In the genomic region with DNA sequence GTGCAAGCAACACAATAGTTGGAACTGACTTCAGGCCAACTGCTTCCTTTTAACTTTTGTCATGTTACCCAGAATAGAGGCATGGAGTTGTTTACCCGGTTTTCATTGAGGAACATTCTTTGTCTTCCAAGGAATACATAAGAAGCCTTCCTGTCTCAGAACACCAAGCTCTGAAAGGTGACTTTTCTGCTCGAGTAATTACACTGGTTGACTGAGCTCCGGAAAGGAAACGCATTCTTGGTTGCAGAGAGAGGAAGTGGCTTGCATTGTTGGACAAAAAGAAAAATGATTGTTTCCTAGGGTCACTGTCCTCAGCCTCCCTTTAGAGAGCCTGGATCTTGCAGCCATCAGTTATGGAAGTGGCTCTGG, we compare ENCODE assay signal across 8 cellular contexts. TPM values are rescaled to one million over a fixed set of nuclear protein-coding genes. Genes with fewer than 3 reads are reported as not detected.
DNase-seq lines count a peak whose midpoint lies in the region; ATAC-seq and TF ChIP-seq lines count a peak whose summit lies in the region.

No MANE protein-coding gene starts in this region.

- peak overlapping the region; percentile 82 for H3K27ac Mint-ChIP-seq in activated CD8-positive, alpha-beta memory T cell treated with anti-CD3 and anti-CD28 coated beads, Interleukin-2, amount 10 ng/mL, durations not matched to agents 7 days and 5 days

- peaks cover 6 to 17% of the 10 kb centered on the region in 2 donors for H3K4me1 ChIP-seq in ascending aorta
- peaks cover 0 to 5% (median 1%) of the 10 kb centered on the region in 4 donors for H3K4me1 ChIP-seq in liver (ENCODE audit: control insufficient read depth in 4 of 4, insufficient read depth in 4 of 4, low read length in 3 of 4)
- peaks cover 21 to 39% (median 32%) of the 10 kb centered on the region in 4 donors for H3K4me1 ChIP-seq in upper lobe of left lung

- H3K27ac ChIP-seq in ascending aorta (peak overlapping the region; percentile 71 to 82), liver (ENCODE audit: low read depth in 1 of 2, low read length in 2 of 2) (no peak overlapping the region), upper lobe of left lung (peak overlapping the region; percentile 80 to 88 (median 84))

- intact Hi-C loops in ascending aorta (cut with DNase I): no loop called here

- no peaks in the 10 kb centered on the region for H3K27me3 Mint-ChIP-seq in activated CD8-positive, alpha-beta memory T cell treated with anti-CD3 and anti-CD28 coated beads, Interleukin-2, amount 10 ng/mL, durations not matched to agents 7 days and 5 days

- CTCF ChIA-PET in activated CD8-positive, alpha-beta memory T cell treated with anti-CD3 and anti-CD28 coated beads, Interleukin-2, amount 10 ng/mL, durations not matched to agents 7 days and 5 days (lab: Charles Lee): interaction anchor here (0.9 to 2.2 kb wide), 6 partner anchors 10 to 138 kb away, joined by 3 to 9 read pairs (median 4); partner anchors contain the start of gene SEC14L1

- H3K9ac ChIP-seq in liver (ENCODE audit: low read depth in 1 of 2, low read length in 2 of 2): no peak overlapping the region

- H3K4me3 Mint-ChIP-seq in activated CD8-positive, alpha-beta memory T cell treated with anti-CD3 and anti-CD28 coated beads, Interleukin-2, amount 10 ng/mL, durations not matched to agents 7 days and 5 days: peak overlapping the region; percentile 12

- peak; percentile 42 for ATAC-seq in activated CD8-positive, alpha-beta memory T cell treated with anti-CD3 and anti-CD28 coated beads, Interleukin-2, amount 10 ng/mL, durations not matched to agents 7 days and 5 days
- ATAC-seq in upper lobe of left lung (ENCODE audit: low FRiP score in 2 of 2) (peak in 1 of 2 donors; percentile 72), GM21619 (IDR thresholded peaks at IDR 0.05; ENCODE audit: unreplicated experiment) (no peak)

- H3K4me1 Mint-ChIP-seq in activated CD8-positive, alpha-beta memory T cell treated with anti-CD3 and anti-CD28 coated beads, Interleukin-2, amount 10 ng/mL, durations not matched to agents 7 days and 5 days: peaks cover 49% of the 10 kb centered on the region

- peak; percentile 30 to 34 for TF ChIP-seq RAD21 in liver (IDR thresholded peaks at IDR 0.05)

- no peaks in the 10 kb centered on the region for H3K36me3 ChIP-seq in ascending aorta
- no peaks in the 10 kb centered on the region for H3K36me3 ChIP-seq in liver (ENCODE audit: control insufficient read depth in 4 of 4, insufficient read depth in 3 of 4, low read depth in 1 of 4, low read length in 3 of 4)
- H3K36me3 ChIP-seq in upper lobe of left lung: no peaks in the 10 kb centered on the region

- WGBS in liver: 56% methylated on average over 4 of the region's 4 CpGs
- 18 to 21% methylated on average over 4 of the region's 4 CpGs for WGBS in upper lobe of left lung, 2 donors

- H3K9me3 ChIP-seq in ascending aorta: no peaks in the 10 kb centered on the region
- no peaks in the 10 kb centered on the region for H3K9me3 ChIP-seq in liver (ENCODE audit: control insufficient read depth in 4 of 4, low read length in 3 of 4)
- no peaks in the 10 kb centered on the region for H3K9me3 ChIP-seq in upper lobe of left lung

- TF ChIP-seq CTCF in ascending aorta (IDR thresholded peaks at IDR 0.05) (no peak), liver (IDR thresholded peaks at IDR 0.05; ENCODE audit: low read depth, low read length, missing input control) (no peak), upper lobe of left lung (IDR thresholded peaks at IDR 0.05) (no peak)

- H3K36me3 Mint-ChIP-seq in activated CD8-positive, alpha-beta memory T cell treated with anti-CD3 and anti-CD28 coated beads, Interleukin-2, amount 10 ng/mL, durations not matched to agents 7 days and 5 days: peaks cover 5% of the 10 kb centered on the region

- TF ChIP-seq POLR2A in upper lobe of left lung (IDR thresholded peaks at IDR 0.05): peak in 1 of 4 donors; percentile 10

- H3K4me3 ChIP-seq in ascending aorta (no peak overlapping the region), liver (ENCODE audit: low read depth in 1 of 3, low read length in 3 of 3) (no peak overlapping the region), upper lobe of left lung (no peak overlapping the region)

- no peaks in the 10 kb centered on the region for H3K9me3 Mint-ChIP-seq in activated CD8-positive, alpha-beta memory T cell treated with anti-CD3 and anti-CD28 coated beads, Interleukin-2, amount 10 ng/mL, durations not matched to agents 7 days and 5 days (ENCODE audit: low read depth)

- H3K27me3 ChIP-seq in ascending aorta (no peaks in the 10 kb centered on the region), liver (ENCODE audit: control insufficient read depth in 4 of 4, insufficient read depth in 4 of 4, low read length in 3 of 4) (no peaks in the 10 kb centered on the region), upper lobe of left lung (no peaks in the 10 kb centered on the region)

- no peak for DNase-seq in activated CD8-positive, alpha-beta memory T cell treated with anti-CD3 and anti-CD28 coated beads, Interleukin-2, amount 10 ng/mL, durations not matched to agents 7 days and 5 days
- DNase-seq in activated CD8-positive, alpha-beta memory T cell treated with anti-CD3 and anti-CD28 coated beads for 24 hours: no peak
- DNase-seq in ascending aorta (ENCODE audit: low spot score in 2 of 2): no peak
- DNase-seq in upper lobe of left lung: no peak
- DNase-seq in NCI-H2081 treated with DMSO at 0.1 percent for 48 hours (lab: John Stamatoyannopoulos, UW): no peak
- no peak for DNase-seq in NCI-H1417 treated with DMSO at 0.1 percent for 48 hours (lab: John Stamatoyannopoulos, UW)

- TF ChIP-seq EP300 in upper lobe of left lung (IDR thresholded peaks at IDR 0.05): peak; percentile 75 to 98 (median 92)

TF ChIP-seq in liver, 16 proteins besides CTCF, POLR2A, EP300 and RAD21:
- TF ChIP-seq NR2F2 (IDR thresholded peaks at IDR 0.05) (peak; percentile 91), JUND (IDR thresholded peaks at IDR 0.05) (no peak), YY1 (IDR thresholded peaks at IDR 0.05) (no peak), RXRA (IDR thresholded peaks at IDR 0.05) (peak; percentile 55 to 57), TAF1 (conservative IDR thresholded peaks at IDR 0.05) (peak; percentile 22), SP1 (IDR thresholded peaks at IDR 0.05) (peak; percentile 76)
- TF ChIP-seq, protein P1, sequence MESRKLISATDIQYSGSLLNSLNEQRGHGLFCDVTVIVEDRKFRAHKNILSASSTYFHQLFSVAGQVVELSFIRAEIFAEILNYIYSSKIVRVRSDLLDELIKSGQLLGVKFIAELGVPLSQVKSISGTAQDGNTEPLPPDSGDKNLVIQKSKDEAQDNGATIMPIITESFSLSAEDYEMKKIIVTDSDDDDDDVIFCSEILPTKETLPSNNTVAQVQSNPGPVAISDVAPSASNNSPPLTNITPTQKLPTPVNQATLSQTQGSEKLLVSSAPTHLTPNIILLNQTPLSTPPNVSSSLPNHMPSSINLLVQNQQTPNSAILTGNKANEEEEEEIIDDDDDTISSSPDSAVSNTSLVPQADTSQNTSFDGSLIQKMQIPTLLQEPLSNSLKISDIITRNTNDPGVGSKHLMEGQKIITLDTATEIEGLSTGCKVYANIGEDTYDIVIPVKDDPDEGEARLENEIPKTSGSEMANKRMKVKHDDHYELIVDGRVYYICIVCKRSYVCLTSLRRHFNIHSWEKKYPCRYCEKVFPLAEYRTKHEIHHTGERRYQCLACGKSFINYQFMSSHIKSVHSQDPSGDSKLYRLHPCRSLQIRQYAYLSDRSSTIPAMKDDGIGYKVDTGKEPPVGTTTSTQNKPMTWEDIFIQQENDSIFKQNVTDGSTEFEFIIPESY (IDR thresholded peaks at IDR 0.05): no peak
- TF ChIP-seq, protein P2, sequence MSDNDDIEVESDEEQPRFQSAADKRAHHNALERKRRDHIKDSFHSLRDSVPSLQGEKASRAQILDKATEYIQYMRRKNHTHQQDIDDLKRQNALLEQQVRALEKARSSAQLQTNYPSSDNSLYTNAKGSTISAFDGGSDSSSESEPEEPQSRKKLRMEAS (IDR thresholded peaks at IDR 0.05): peak; percentile 42

RNA-seq across cellular contexts. Expression of gene SEC14L1, which starts 30.8 kb away (rescaled TPM):
- total RNA-seq in activated CD8-positive, alpha-beta memory T cell treated with anti-CD3 and anti-CD28 coated beads, Interleukin-2, amount 10 ng/mL, durations not matched to agents 7 days and 5 days: 100 to 1,000 TPM in 1 of 2 experiments, 10 to 100 TPM in 1; 98.5 to 146 TPM
- total RNA-seq in ascending aorta (176 TPM), liver (10 to 100 TPM; 34.6 to 52.0 TPM), upper lobe of left lung (100 to 1,000 TPM; 100 to 291 (median 145) TPM)
- 10 to 100 TPM; 17.0 to 19.0 TPM for polyA plus RNA-seq in liver

Comparison
In these comparisons a context has a peak if more than half of its experiments do, and no peak if none do; other contexts are left out.
1. H3K27ac ChIP-seq: peak in ascending aorta (2 of 2) and upper lobe of left lung (4 of 4); none in liver (0 of 2).